Comparison of ENCODE assay signal across 3 cellular contexts in the genomic region with DNA sequence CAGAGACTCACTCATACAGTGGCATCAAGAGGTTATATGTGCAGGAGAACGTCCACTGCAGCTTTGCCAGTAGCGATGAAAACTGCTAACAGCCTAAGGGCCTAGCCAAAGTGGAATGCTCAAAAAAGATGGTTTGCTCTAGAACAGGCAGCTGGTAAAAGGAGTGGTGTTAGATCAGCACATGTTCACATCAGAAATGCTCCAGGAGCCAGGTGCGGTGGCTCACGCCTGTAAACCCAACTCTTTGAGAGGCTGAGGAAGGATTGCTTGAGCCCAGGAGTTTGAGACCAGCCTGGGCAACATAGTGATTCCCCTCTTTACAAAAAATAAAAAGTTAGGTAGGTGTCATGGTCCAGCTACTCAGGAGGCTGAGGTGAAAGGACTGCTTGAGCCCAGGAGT.
TF ChIP-seq lines count a peak whose summit lies in the region.

No MANE protein-coding gene starts in this region.

TF ChIP-seq in HepG2, 621 proteins besides CTCF, POLR2A, EP300 and RAD21:
- TF ChIP-seq, protein P1, sequence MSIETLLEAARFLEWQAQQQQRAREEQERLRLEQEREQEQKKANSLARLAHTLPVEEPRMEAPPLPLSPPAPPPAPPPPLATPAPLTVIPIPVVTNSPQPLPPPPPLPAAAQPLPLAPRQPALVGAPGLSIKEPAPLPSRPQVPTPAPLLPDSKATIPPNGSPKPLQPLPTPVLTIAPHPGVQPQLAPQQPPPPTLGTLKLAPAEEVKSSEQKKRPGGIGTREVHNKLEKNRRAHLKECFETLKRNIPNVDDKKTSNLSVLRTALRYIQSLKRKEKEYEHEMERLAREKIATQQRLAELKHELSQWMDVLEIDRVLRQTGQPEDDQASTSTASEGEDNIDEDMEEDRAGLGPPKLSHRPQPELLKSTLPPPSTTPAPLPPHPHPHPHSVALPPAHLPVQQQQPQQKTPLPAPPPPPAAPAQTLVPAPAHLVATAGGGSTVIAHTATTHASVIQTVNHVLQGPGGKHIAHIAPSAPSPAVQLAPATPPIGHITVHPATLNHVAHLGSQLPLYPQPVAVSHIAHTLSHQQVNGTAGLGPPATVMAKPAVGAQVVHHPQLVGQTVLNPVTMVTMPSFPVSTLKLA (IDR thresholded peaks at IDR 0.05): peak; percentile 28; the same call in 1 of the 2 replicates
- no peak for TF ChIP-seq YEATS2 (CRISPR knock-in tag; IDR thresholded peaks at IDR 0.05; ENCODE audit: borderline replicate concordance)

TF ChIP-seq in WTC11, 78 proteins besides CTCF, POLR2A, EP300 and RAD21:
- TF ChIP-seq ZNF121 (CRISPR knock-in tag; IDR thresholded peaks at IDR 0.05) (0 out of 2 replicates have a peak, but pooled peaks have one; percentile 1), GABPB1 (CRISPR knock-in tag; IDR thresholded peaks at IDR 0.05) (no peak)

TF ChIP-seq in HEK293T, 16 proteins besides CTCF, POLR2A, EP300 and RAD21:
- TF ChIP-seq, protein P2, sequence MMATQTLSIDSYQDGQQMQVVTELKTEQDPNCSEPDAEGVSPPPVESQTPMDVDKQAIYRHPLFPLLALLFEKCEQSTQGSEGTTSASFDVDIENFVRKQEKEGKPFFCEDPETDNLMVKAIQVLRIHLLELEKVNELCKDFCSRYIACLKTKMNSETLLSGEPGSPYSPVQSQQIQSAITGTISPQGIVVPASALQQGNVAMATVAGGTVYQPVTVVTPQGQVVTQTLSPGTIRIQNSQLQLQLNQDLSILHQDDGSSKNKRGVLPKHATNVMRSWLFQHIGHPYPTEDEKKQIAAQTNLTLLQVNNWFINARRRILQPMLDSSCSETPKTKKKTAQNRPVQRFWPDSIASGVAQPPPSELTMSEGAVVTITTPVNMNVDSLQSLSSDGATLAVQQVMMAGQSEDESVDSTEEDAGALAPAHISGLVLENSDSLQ (IDR thresholded peaks at IDR 0.05): no peak
